ENCODE assay signal across 23 cellular contexts in genomic region chr9:92615790-92616189, GRCh38. TPM values are rescaled to one million over a fixed set of nuclear protein-coding genes. Genes with fewer than 3 reads are reported as not detected.
DNase-seq lines count a peak whose midpoint lies in the region; ATAC-seq, FAIRE-seq and TF ChIP-seq lines count a peak whose summit lies in the region.
"Had no signal": no experiment of that assay in that cellular context is flagged by ENCODE, and none has a peak within 500 bp of the region (broad histone marks: within the 10 kb centered on the region; RNA-seq: fewer than 3 reads in every experiment).

No MANE protein-coding gene starts in this region.

- no peak overlapping the region for H3K4me3 ChIP-seq in fibroblast of lung (replicated peaks in 1 of 4; ENCODE audit: control extremely low read depth in 1 of 4, insufficient read depth in 1 of 4, low read depth in 3 of 4, low read length in 4 of 4)
- H3K4me3 ChIP-seq in prostate gland = no peak overlapping the region
- no peak overlapping the region for H3K4me3 ChIP-seq in transverse colon
- no peak overlapping the region for H3K4me3 ChIP-seq in kidney (ENCODE audit: low read length in 2 of 2)
- H3K4me3 ChIP-seq: K562 had no signal

- TF ChIP-seq EP300 in transverse colon (IDR thresholded peaks at IDR 0.05; ENCODE audit: low read depth) = no peak

- no peak overlapping the region for H3K27ac Mint-ChIP-seq in T-cell

- POLR2A ChIA-PET in T-cell (lab: Charles Lee) = no interaction called here

- peak overlapping the region; percentile 56 for H3K27ac ChIP-seq in cingulate gyrus (ENCODE audit: low read depth, low read length)
- peak overlapping the region; percentile 24 for H3K27ac ChIP-seq in fibroblast of lung (ENCODE audit: insufficient read depth, low read length)
- peak overlapping the region; percentile 31 to 72 for H3K27ac ChIP-seq in prostate gland
- H3K27ac ChIP-seq in transverse colon = peak overlapping the region; percentile 61 to 87 (median 73)
- H3K27ac ChIP-seq in kidney (ENCODE audit: low read depth in 2 of 2, low read length in 2 of 2) = no peak overlapping the region

- H3K27me3 Mint-ChIP-seq in T-cell = no peaks in the 10 kb centered on the region
- H3K27me3 Mint-ChIP-seq: naive thymus-derived CD8-positive, alpha-beta T cell had no signal

- peaks cover 71% of the 10 kb centered on the region for H3K36me3 Mint-ChIP-seq in T-cell

- H3K36me3 ChIP-seq in fibroblast of lung (ENCODE audit: control insufficient read depth, insufficient read depth, low read length) (peaks cover 20% of the 10 kb centered on the region), prostate gland (no peaks in the 10 kb centered on the region), transverse colon (no peaks in the 10 kb centered on the region), kidney (ENCODE audit: control insufficient read depth in 1 of 2, insufficient read depth in 2 of 2, low read length in 2 of 2) (peaks cover 14 to 24% of the 10 kb centered on the region in 2 donors)

- H3K79me2 ChIP-seq in fibroblast of lung (ENCODE audit: control insufficient read depth, insufficient read depth, low read length) = no peaks in the 10 kb centered on the region

- no peaks in the 10 kb centered on the region for H4K20me1 ChIP-seq in fibroblast of lung (ENCODE audit: control insufficient read depth, extremely low read depth, insufficient read depth, low read length)

- CTCF ChIA-PET in T-cell (lab: Charles Lee) = no interaction called here

- DNase-seq in fibroblast of lung (ENCODE audit: low read depth in 2 of 2) (no peak), prostate gland (ENCODE audit: low spot score) (no peak), transverse colon (no peak), kidney (no peak), T-cell (no peak)
- DNase-seq: activated CD4-positive, alpha-beta T cell treated with anti-CD3 and anti-CD28 coated beads for 4 hours; activated CD8-positive, alpha-beta memory T cell treated with anti-CD3 and anti-CD28 coated beads, Interleukin-2, amount 50 U/mL, for 4 hours; activated gamma-delta T cell; AML-193; anterior cingulate cortex; Caco-2; EL; mammary epithelial cell; naive thymus-derived CD8-positive, alpha-beta T cell; NCI-H2081 treated with DMSO at 0.1 percent for 48 hours; posterior cingulate gyrus had no signal

- WGBS in prostate gland = 78% methylated on average over 13 of the region's 13 CpGs
- 88 to 92% methylated on average over 10 to 13 of the region's 13 CpGs for WGBS in transverse colon (ENCODE audit: low coverage in 1 of 2), 2 donors

- ATAC-seq in GM18517 (IDR thresholded peaks at IDR 0.05; ENCODE audit: unreplicated experiment) (no peak), T-cell (replicated peaks in 1 of 4) (no peak)
- ATAC-seq: K562; naive thymus-derived CD8-positive, alpha-beta T cell; stimulated activated effector memory CD8-positive, alpha-beta T cell treated with anti-CD3 and anti-CD28 coated beads, Interleukin-12 subunit alpha, Interleukin-12 subunit beta, amount 100 ng/mL, for 72 hours had no signal

- TF ChIP-seq POLR2A in prostate gland (IDR thresholded peaks at IDR 0.05) (no peak), transverse colon (IDR thresholded peaks at IDR 0.05) (no peak)

- H3K9ac ChIP-seq in fibroblast of lung (ENCODE audit: insufficient read depth, low read length) (no peak overlapping the region), kidney (ENCODE audit: low read length in 2 of 2) (no peak overlapping the region)

- H2AFZ ChIP-seq in fibroblast of lung (ENCODE audit: low read length) = no peak overlapping the region

- H3K27me3 ChIP-seq in fibroblast of lung (ENCODE audit: control insufficient read depth, insufficient read depth, low read length) (no peaks in the 10 kb centered on the region), prostate gland (replicated peaks; ENCODE audit: insufficient read depth) (no peaks in the 10 kb centered on the region), transverse colon (no peaks in the 10 kb centered on the region)

- H3K4me2 ChIP-seq in fibroblast of lung (ENCODE audit: extremely low read depth, insufficient read depth, low read length) = no peak overlapping the region

- H3K4me1 Mint-ChIP-seq in T-cell = no peaks in the 10 kb centered on the region
- H3K4me1 Mint-ChIP-seq: naive thymus-derived CD8-positive, alpha-beta T cell; stimulated activated effector memory CD8-positive, alpha-beta T cell treated with anti-CD3 and anti-CD28 coated beads, Interleukin-12 subunit alpha, Interleukin-12 subunit beta, amount 100 ng/mL, for 72 hours had no signal

- intact Hi-C loops in prostate gland (cut with DNase I) (no loop called here), transverse colon (cut with DNase I; ENCODE audit: low total_unique reads) (loop anchor here (10.0 kb wide), 1 partner anchor 111 kb away; no protein-coding TSS in a partner anchor), kidney (cut with DNase I) (no loop called here)

- H3K9me3 Mint-ChIP-seq in T-cell = no peaks in the 10 kb centered on the region
- H3K9me3 Mint-ChIP-seq: naive thymus-derived CD8-positive, alpha-beta T cell; stimulated activated effector memory CD8-positive, alpha-beta T cell treated with anti-CD3 and anti-CD28 coated beads, Interleukin-12 subunit alpha, Interleukin-12 subunit beta, amount 100 ng/mL, for 72 hours had no signal

- FAIRE-seq in kidney (lab: Jason Lieb, UNC) = no peak
- FAIRE-seq: endothelial cell of umbilical vein, frontal cortex, TTC549 had no signal

- H3K9me3 ChIP-seq in fibroblast of lung (ENCODE audit: control insufficient read depth, insufficient read depth, low read depth, low read length) = no peaks in the 10 kb centered on the region
- no peaks in the 10 kb centered on the region for H3K9me3 ChIP-seq in prostate gland
- H3K9me3 ChIP-seq in transverse colon = no peaks in the 10 kb centered on the region
- H3K9me3 ChIP-seq in kidney (ENCODE audit: control insufficient read depth in 1 of 2, low read length in 2 of 2) = no peaks in the 10 kb centered on the region
- H3K9me3 ChIP-seq: Caco-2 had no signal

- no peak overlapping the region for H3K4me3 Mint-ChIP-seq in T-cell
- H3K4me3 Mint-ChIP-seq: naive thymus-derived CD8-positive, alpha-beta T cell; stimulated activated effector memory CD8-positive, alpha-beta T cell treated with anti-CD3 and anti-CD28 coated beads, Interleukin-12 subunit alpha, Interleukin-12 subunit beta, amount 100 ng/mL, for 72 hours had no signal

- TF ChIP-seq CTCF in fibroblast of lung (conservative IDR thresholded peaks at IDR 0.05 in 1 of 2, IDR thresholded peaks at IDR 0.05 in 1 of 2; ENCODE audit: low read depth in 1 of 2, low read length in 2 of 2) (no peak), prostate gland (IDR thresholded peaks at IDR 0.05) (no peak), transverse colon (IDR thresholded peaks at IDR 0.05) (no peak), kidney (IDR thresholded peaks at IDR 0.05; ENCODE audit: borderline replicate concordance, extremely low read depth, insufficient read depth) (no peak)

- peaks cover 20% of the 10 kb centered on the region for H3K4me1 ChIP-seq in fibroblast of lung (ENCODE audit: control insufficient read depth, extremely low read depth, insufficient read depth, low read length)
- H3K4me1 ChIP-seq in prostate gland (replicated peaks) = no peaks in the 10 kb centered on the region
- H3K4me1 ChIP-seq in transverse colon = peaks cover 0 to 45% (median 7%) of the 10 kb centered on the region in 4 donors
- H3K4me1 ChIP-seq in kidney (ENCODE audit: control insufficient read depth in 1 of 2, insufficient read depth in 1 of 2, low read depth in 1 of 2, low read length in 2 of 2) = peaks cover 19% of the 10 kb centered on the region in 2 donors
- H3K4me1 ChIP-seq: Caco-2 had no signal

- in situ Hi-C loops in transverse colon (cut with MboI; ENCODE audit: low pct_ligation_motif_present in 1 of 4, low pct_unique_long_range_greater_than_20kb in 1 of 4, low sequenced_read_pairs in 3 of 4) = no loop called here

RNA-seq across cellular contexts. Expression of gene IPPK, which starts 54.1 kb away (rescaled TPM):
- total RNA-seq in fibroblast of lung (7.7 and 11.1 TPM in 2 replicates), prostate gland (10 to 100 TPM; 10.3 to 14.0 TPM), transverse colon (10 to 100 TPM in 2 of 4 donors, 1 to 10 TPM in 2; 6.2 to 12.2 (median 10.1) TPM), kidney (7.3 TPM), T-cell (1 to 10 TPM; 7.5 to 9.6 (median 8.3) TPM)
- polyA plus RNA-seq in fibroblast of lung (16.4 and 18.5 TPM in 2 replicates), kidney (ENCODE audit: insufficient read depth, low read depth, low replicate concordance) (10.2 TPM)
- 6.2 and 7.9 TPM in 2 replicates for polyA plus RNA-seq in fibroblast of lung (2012)
- polyA minus RNA-seq in fibroblast of lung (ENCODE audit: low replicate concordance) = 36.6 and 64.1 TPM in 2 replicates

Comparison
In these comparisons a context has a peak if more than half of its experiments do, and no peak if none do; other contexts are left out.
1. H3K27ac ChIP-seq: peak in cingulate gyrus (single experiment), fibroblast of lung (single experiment), prostate gland (2 of 2) and transverse colon (4 of 4); none in kidney (0 of 2).